Comparison of ENCODE assay signal across 35 cellular contexts in the genomic region with DNA sequence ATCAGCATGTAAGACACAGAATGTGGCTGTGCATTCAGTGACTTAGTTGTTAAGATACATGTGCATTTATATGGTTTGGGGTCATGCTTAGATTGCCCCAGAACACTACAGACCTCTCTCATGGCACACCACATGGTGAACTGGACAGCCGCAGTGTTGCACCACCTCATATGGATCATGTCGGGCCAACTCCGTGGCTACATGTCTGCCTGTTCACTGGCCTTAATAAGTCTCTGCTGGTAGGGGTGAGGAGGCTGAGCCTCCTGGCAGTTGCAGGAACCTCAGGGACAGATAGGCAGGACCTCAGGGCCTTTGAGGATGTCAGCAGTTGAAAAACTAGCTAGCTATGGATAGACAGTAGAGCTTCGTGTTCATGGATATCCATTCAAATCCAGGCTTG.
"Had no signal": no experiment of that assay in that cellular context is flagged by ENCODE, and none has a peak within 500 bp of the region (broad histone marks: within the 10 kb centered on the region; RNA-seq: fewer than 3 reads in every experiment).

No MANE protein-coding gene starts in this region.

- H3K27ac ChIP-seq: adrenal gland, body of pancreas, colonic mucosa, esophagus muscularis mucosa, foreskin keratinocyte, gastrocnemius medialis, heart left ventricle, WERI-Rb-1 had no signal

- H3K4me3 Mint-ChIP-seq: activated B cell treated with CpG ODN at 0.5 μM for 24 hours; activated CD8-positive, alpha-beta T cell treated with anti-CD3 and anti-CD28 coated beads for 36 hours; activated naive CD4-positive, alpha-beta T cell treated with anti-CD3 and anti-CD28 coated beads for 36 hours; activated naive CD4-positive, alpha-beta T cell treated with anti-CD3 and anti-CD28 coated beads, Interleukin-2, amount 50 U/mL, for 24 hours; activated naive CD8-positive, alpha-beta T cell treated with anti-CD3 and anti-CD28 coated beads for 36 hours; activated naive CD8-positive, alpha-beta T cell treated with anti-CD3 and anti-CD28 coated beads, Interleukin-2, amount 50 U/mL, for 24 hours; activated T-helper 1 cell treated with anti-CD3 and anti-CD28 coated beads, Interleukin-12 subunit alpha, Interleukin-12 subunit beta, Interleukin-2, Interleukin-4 antibody, amounts not matched to agents 30 ng/mL and 10 ng/mL and 1 ng/mL, durations not matched to agents 14 hours and 24 hours and 36 hours; T-cell; T-helper 1 cell treated with Interleukin-12 subunit alpha and Interleukin-12 subunit beta and Interleukin-4 antibody, amounts not matched to agents 30 μg/mL and 1 μg/mL, for 36 hours; T-helper 2 cell treated with Interferon-gamma antibody and Interleukin-4, amounts not matched to agents 5 μg/mL and 100 μg/mL, for 36 hours had no signal

- H3K27ac Mint-ChIP-seq: activated B cell treated with CpG ODN at 0.5 μM for 24 hours; activated CD8-positive, alpha-beta T cell treated with anti-CD3 and anti-CD28 coated beads for 36 hours; activated naive CD4-positive, alpha-beta T cell treated with anti-CD3 and anti-CD28 coated beads for 36 hours; activated naive CD4-positive, alpha-beta T cell treated with anti-CD3 and anti-CD28 coated beads, Interleukin-2, amount 50 U/mL, for 24 hours; activated naive CD8-positive, alpha-beta T cell treated with anti-CD3 and anti-CD28 coated beads for 36 hours; activated naive CD8-positive, alpha-beta T cell treated with anti-CD3 and anti-CD28 coated beads, Interleukin-2, amount 50 U/mL, for 24 hours; activated T-helper 1 cell treated with anti-CD3 and anti-CD28 coated beads, Interleukin-12 subunit alpha, Interleukin-12 subunit beta, Interleukin-2, Interleukin-4 antibody, amounts not matched to agents 30 ng/mL and 10 ng/mL and 1 ng/mL, durations not matched to agents 14 hours and 24 hours and 36 hours; activated T-helper 2 cell treated with anti-CD3 and anti-CD28 coated beads, Interferon-gamma antibody, Interleukin-2, Interleukin-4, amounts not matched to agents 10 μg/mL and 5 μg/mL and 100 μg/mL, durations not matched to agents 14 hours and 24 hours and 36 hours; T-helper 1 cell treated with Interleukin-12 subunit alpha and Interleukin-12 subunit beta and Interleukin-4 antibody, amounts not matched to agents 30 μg/mL and 1 μg/mL, for 36 hours; T-helper 2 cell treated with Interferon-gamma antibody and Interleukin-4, amounts not matched to agents 5 μg/mL and 100 μg/mL, for 36 hours had no signal

- H3K36me3 Mint-ChIP-seq: activated naive CD4-positive, alpha-beta T cell treated with anti-CD3 and anti-CD28 coated beads, Interleukin-2, amount 50 U/mL, for 24 hours; activated naive CD8-positive, alpha-beta T cell treated with anti-CD3 and anti-CD28 coated beads for 36 hours; T-cell had no signal

- DNase-seq: activated B cell treated with CpG ODN at 0.5 μM for 24 hours; activated CD4-positive, alpha-beta T cell treated with anti-CD3 and anti-CD28 coated beads for 48 hours; activated CD4-positive, alpha-beta T cell treated with anti-CD3 and anti-CD28 coated beads, Interleukin-2, amount 50 U/mL, for 1 hour; activated CD4-positive, alpha-beta T cell treated with anti-CD3 and anti-CD28 coated beads, Interleukin-2, amount 50 U/mL, for 48 hours; activated CD8-positive, alpha-beta T cell treated with anti-CD3 and anti-CD28 coated beads for 36 hours; activated effector memory CD4-positive, alpha-beta T cell treated with anti-CD3 and anti-CD28 coated beads, Interleukin-2, amount 50 U/mL, for 16 hours; activated naive CD4-positive, alpha-beta T cell treated with anti-CD3 and anti-CD28 coated beads for 36 hours; activated naive CD8-positive, alpha-beta T cell treated with anti-CD3 and anti-CD28 coated beads for 36 hours; activated naive CD8-positive, alpha-beta T cell treated with anti-CD3 and anti-CD28 coated beads, Interleukin-2, amount 50 U/mL, for 24 hours; activated T-cell treated with anti-CD3 and anti-CD28 coated beads, Interleukin-2, amount 50 U/mL, for 1 hour; activated T-cell treated with anti-CD3 and anti-CD28 coated beads, Interleukin-2, amount 50 U/mL, for 48 hours; adrenal gland; amygdala; aorta; body of pancreas; central memory CD4-positive, alpha-beta T cell; cerebellar nuclear complex; colonic mucosa; effector memory CD4-positive, alpha-beta T cell; erythroblast; foreskin keratinocyte; gastrocnemius medialis; glutamatergic neuron; heart left ventricle; SW 1271; T-cell; T1000; WERI-Rb-1 had no signal

- H3K27me3 ChIP-seq: adrenal gland, body of pancreas, colonic mucosa, esophagus muscularis mucosa, foreskin keratinocyte, gastrocnemius medialis, heart left ventricle had no signal

- H3K9me3 ChIP-seq: adrenal gland, body of pancreas, colonic mucosa, esophagus muscularis mucosa, gastrocnemius medialis, heart left ventricle had no signal

- ATAC-seq: activated CD4-positive, CD25-positive, alpha-beta regulatory T cell treated with anti-CD3 and anti-CD28 coated beads, Interleukin-2, amount 50 U/mL, for 24 hours; activated CD8-positive, alpha-beta T cell treated with anti-CD3 and anti-CD28 coated beads for 36 hours; activated naive CD8-positive, alpha-beta T cell treated with anti-CD3 and anti-CD28 coated beads, Interleukin-2, amount 50 U/mL, for 24 hours; body of pancreas; foreskin keratinocyte; gastrocnemius medialis; heart left ventricle; T-cell had no signal

- H3K4me1 ChIP-seq: adrenal gland, body of pancreas, colonic mucosa, esophagus muscularis mucosa, foreskin keratinocyte, gastrocnemius medialis, heart left ventricle had no signal

- H3K9me3 Mint-ChIP-seq: activated B cell treated with CpG ODN at 0.5 μM for 24 hours; activated CD8-positive, alpha-beta T cell treated with anti-CD3 and anti-CD28 coated beads for 36 hours; activated naive CD4-positive, alpha-beta T cell treated with anti-CD3 and anti-CD28 coated beads for 36 hours; activated naive CD4-positive, alpha-beta T cell treated with anti-CD3 and anti-CD28 coated beads, Interleukin-2, amount 50 U/mL, for 24 hours; activated naive CD8-positive, alpha-beta T cell treated with anti-CD3 and anti-CD28 coated beads for 36 hours; activated naive CD8-positive, alpha-beta T cell treated with anti-CD3 and anti-CD28 coated beads, Interleukin-2, amount 50 U/mL, for 24 hours; activated T-helper 1 cell treated with anti-CD3 and anti-CD28 coated beads, Interleukin-12 subunit alpha, Interleukin-12 subunit beta, Interleukin-2, Interleukin-4 antibody, amounts not matched to agents 30 ng/mL and 10 ng/mL and 1 ng/mL, durations not matched to agents 14 hours and 24 hours and 36 hours; activated T-helper 2 cell treated with anti-CD3 and anti-CD28 coated beads, Interferon-gamma antibody, Interleukin-2, Interleukin-4, amounts not matched to agents 10 μg/mL and 5 μg/mL and 100 μg/mL, durations not matched to agents 14 hours and 24 hours and 36 hours; T-cell; T-helper 1 cell treated with Interleukin-12 subunit alpha and Interleukin-12 subunit beta and Interleukin-4 antibody, amounts not matched to agents 30 μg/mL and 1 μg/mL, for 36 hours; T-helper 2 cell treated with Interferon-gamma antibody and Interleukin-4, amounts not matched to agents 5 μg/mL and 100 μg/mL, for 36 hours had no signal

- H3K27me3 Mint-ChIP-seq: activated B cell treated with CpG ODN at 0.5 μM for 24 hours; activated CD8-positive, alpha-beta T cell treated with anti-CD3 and anti-CD28 coated beads for 36 hours; activated naive CD4-positive, alpha-beta T cell treated with anti-CD3 and anti-CD28 coated beads, Interleukin-2, amount 50 U/mL, for 24 hours; activated naive CD8-positive, alpha-beta T cell treated with anti-CD3 and anti-CD28 coated beads for 36 hours; activated naive CD8-positive, alpha-beta T cell treated with anti-CD3 and anti-CD28 coated beads, Interleukin-2, amount 50 U/mL, for 24 hours; T-cell had no signal
